In genomic region chr3:66398228-66399025, GRCh38 we compare ENCODE assay signal across 10 cellular contexts.
A peak's percentile ranks its signal among the peaks of the same experiment; 100 is the strongest.
DNase-seq lines count a peak whose midpoint lies in the region; ATAC-seq and TF ChIP-seq lines count a peak whose summit lies in the region.
"Had no signal": no experiment of that assay in that cellular context is flagged by ENCODE, and none has a peak within 500 bp of the region (broad histone marks: within the 10 kb centered on the region; RNA-seq: fewer than 3 reads in every experiment).

No MANE protein-coding gene starts in this region.

- intact Hi-C loops in psoas muscle (cut with DNase I): no loop called here

- H3K27me3 ChIP-seq in psoas muscle (ENCODE audit: insufficient read depth in 3 of 3, low read length in 2 of 3): no peaks in the 10 kb centered on the region

- H3K4me1 ChIP-seq in psoas muscle: peaks cover 64% of the 10 kb centered on the region

- H3K36me3 ChIP-seq in psoas muscle (ENCODE audit: insufficient read depth in 1 of 2, low read depth in 1 of 2): peaks cover 3 to 43% of the 10 kb centered on the region in 2 donors

- DNase-seq in EL (peak; percentile 26), NCI-H345 (lab: John Stamatoyannopoulos, UW) (peak; percentile 29), psoas muscle (no peak), NCI-H1436 (lab: John Stamatoyannopoulos, UW) (no peak), HCEC 1CT (no peak)
- DNase-seq: activated naive CD8-positive, alpha-beta T cell treated with anti-CD3 and anti-CD28 coated beads, Interleukin-2, amount 10 ng/mL, durations not matched to agents 7 days and 5 days; NCI-H187 treated with DMSO at 0.1 percent for 48 hours had no signal

- TF ChIP-seq CTCF in psoas muscle (IDR thresholded peaks at IDR 0.05): no peak

- peak; percentile 45 to 70 (median 61) for ATAC-seq in psoas muscle
- ATAC-seq in GM19452 (IDR thresholded peaks at IDR 0.05; ENCODE audit: unreplicated experiment): no peak
- ATAC-seq in GM18511 (IDR thresholded peaks at IDR 0.05; ENCODE audit: unreplicated experiment): no peak

- WGBS in psoas muscle, 3 donors: 46 to 66% (median 48%) methylated on average over 9 of the region's 9 CpGs

- no peak overlapping the region for H3K4me3 ChIP-seq in psoas muscle

- H3K27ac ChIP-seq in cingulate gyrus (ENCODE audit: low read depth, low read length): peak overlapping the region; percentile 34
- peak overlapping the region; percentile 88 for H3K27ac ChIP-seq in psoas muscle

- no peaks in the 10 kb centered on the region for H3K9me3 ChIP-seq in psoas muscle

Comparison
In these comparisons a context has a peak if more than half of its experiments do, and no peak if none do; other contexts are left out.
1. DNase-seq: peak in EL (single experiment) and NCI-H345 (single experiment); none in psoas muscle (0 of 2), NCI-H1436 (single experiment) and HCEC 1CT (single experiment).
2. ATAC-seq: peak in psoas muscle (4 of 4); none in GM19452 (single experiment) and GM18511 (single experiment).